35 cellular contexts compared by ENCODE assay signal in genomic region chr3:82761858-82762257, GRCh38.
DNase-seq lines count a peak whose midpoint lies in the region; ATAC-seq, FAIRE-seq and TF ChIP-seq lines count a peak whose summit lies in the region.
"Had no signal": no experiment of that assay in that cellular context is flagged by ENCODE, and none has a peak within 500 bp of the region (broad histone marks: within the 10 kb centered on the region; RNA-seq: fewer than 3 reads in every experiment).

No MANE protein-coding gene starts in this region.

- TF ChIP-seq CTCF in body of pancreas (IDR thresholded peaks at IDR 0.05) (peak in 2 of 7 experiments; percentile 18 to 32), pancreas (IDR thresholded peaks at IDR 0.05) (no peak)
- no peak for TF ChIP-seq CTCF in CD8-positive, alpha-beta T cell (IDR thresholded peaks at IDR 0.05)

- H3K27ac ChIP-seq in body of pancreas = no peak overlapping the region
- H3K27ac ChIP-seq in pancreas = no peak overlapping the region
- no peak overlapping the region for H3K27ac ChIP-seq in CD8-positive, alpha-beta T cell (ENCODE audit: low read depth, low read length)
- H3K27ac ChIP-seq: 22Rv1; A549; BLaER1; BLaER1 treated with 17β-estradiol and CSF1 and Interleukin-3, amounts not matched to agents 10 nM and 100 nM; C4-2B had no signal

- H3K36me3 Mint-ChIP-seq in CD8-positive, alpha-beta T cell = no peaks in the 10 kb centered on the region
- H3K36me3 Mint-ChIP-seq: CD14-positive monocyte; CD4-positive, alpha-beta memory T cell; CD4-positive, CD25-positive, alpha-beta regulatory T cell; CD8-positive, alpha-beta memory T cell had no signal

- H3K4me1 ChIP-seq in body of pancreas (peaks cover 16% of the 10 kb centered on the region), pancreas (no peaks in the 10 kb centered on the region)
- H3K4me1 ChIP-seq in CD8-positive, alpha-beta T cell (ENCODE audit: insufficient read depth, low read length) = no peaks in the 10 kb centered on the region
- H3K4me1 ChIP-seq: A549; BE2C; BLaER1; BLaER1 treated with 17β-estradiol and CSF1 and Interleukin-3, amounts not matched to agents 10 nM and 100 nM; Caco-2 had no signal

- H3K36me3 ChIP-seq in body of pancreas (replicated peaks in 1 of 2; ENCODE audit: insufficient read depth in 1 of 2, low read depth in 2 of 2) (no peaks in the 10 kb centered on the region), pancreas (no peaks in the 10 kb centered on the region)
- H3K36me3 ChIP-seq in CD8-positive, alpha-beta T cell (ENCODE audit: insufficient read depth, low read length) = no peaks in the 10 kb centered on the region
- H3K36me3 ChIP-seq: BE2C; BLaER1; BLaER1 treated with 17β-estradiol and CSF1 and Interleukin-3, amounts not matched to agents 10 nM and 100 nM had no signal

- 33 to 50% methylated on average over 1 of the region's 1 CpG for WGBS in body of pancreas, 2 donors
- WGBS in pancreas, 2 donors = 19 to 42% methylated on average over 1 of the region's 1 CpG

- FAIRE-seq in pancreas (lab: Jason Lieb, UNC) = no peak
- FAIRE-seq: A204.1, A549, D721Med had no signal

- H3K4me3 Mint-ChIP-seq in CD8-positive, alpha-beta T cell = no peak overlapping the region
- H3K4me3 Mint-ChIP-seq: B cell; CD14-positive monocyte; CD4-positive, alpha-beta memory T cell; CD4-positive, alpha-beta T cell; CD4-positive, CD25-positive, alpha-beta regulatory T cell; CD8-positive, alpha-beta memory T cell had no signal

- DNase-seq in NCI-H146 (lab: John Stamatoyannopoulos, UW) (peak; percentile 56), NCI-H146 treated with DMSO at 0.1 percent for 48 hours (lab: John Stamatoyannopoulos, UW; ENCODE audit: unreplicated experiment) (peak; percentile 23), body of pancreas (peak in 2 of 4 donors; percentile 24 to 48), pancreas (peak in 1 of 6 donors; percentile 10)
- no peak for DNase-seq in CD8-positive, alpha-beta T cell
- DNase-seq: 8988T; ACHN; AML-193; BE2C; C1 segment of cervical spinal cord; Caco-2; Calu3; CD4-positive, alpha-beta memory T cell; CD4-positive, alpha-beta T cell; CD4-positive, CD25-positive, alpha-beta regulatory T cell; CD8-positive, alpha-beta memory T cell; DMS 273 treated with DMSO at 0.1 percent for 48 hours; DMS153; DMS53; DMS79; DMS79 treated with DMSO at 0.1 percent for 48 hours; DND-41; EL had no signal

- POLR2A ChIA-PET in CD8-positive, alpha-beta T cell (lab: Charles Lee) = no interaction called here

- intact Hi-C loops in body of pancreas (cut with DNase I) = no loop called here
- intact Hi-C loops in pancreas (cut with DNase I) = no loop called here
- intact Hi-C loops in CD8-positive, alpha-beta T cell (cut with DNase I, micrococcal nuclease) = no loop called here

- H3K27ac Mint-ChIP-seq in CD8-positive, alpha-beta T cell = no peak overlapping the region
- H3K27ac Mint-ChIP-seq: B cell; CD14-positive monocyte; CD4-positive, alpha-beta memory T cell; CD4-positive, alpha-beta T cell; CD4-positive, CD25-positive, alpha-beta regulatory T cell; CD8-positive, alpha-beta memory T cell had no signal

- ATAC-seq in body of pancreas (peak; percentile 75), pancreas (peak; percentile 83 to 97 (median 92)), GM19023 (IDR thresholded peaks at IDR 0.05; ENCODE audit: unreplicated experiment) (no peak), HG02970 (IDR thresholded peaks at IDR 0.05; ENCODE audit: low FRiP score, unreplicated experiment) (no peak), HG03571 (IDR thresholded peaks at IDR 0.05; ENCODE audit: unreplicated experiment) (no peak)
- no peak for ATAC-seq in CD8-positive, alpha-beta T cell
- ATAC-seq: A549 had no signal

- H3K4me3 ChIP-seq in body of pancreas (no peak overlapping the region), pancreas (no peak overlapping the region)
- H3K4me3 ChIP-seq in CD8-positive, alpha-beta T cell (ENCODE audit: low read depth, low read length) = no peak overlapping the region
- H3K4me3 ChIP-seq: A549; BLaER1; BLaER1 treated with 17β-estradiol and CSF1 and Interleukin-3, amounts not matched to agents 10 nM and 100 nM had no signal

- TF ChIP-seq POLR2A in body of pancreas (IDR thresholded peaks at IDR 0.05) = no peak

- peaks cover 4% of the 10 kb centered on the region for H3K9me3 Mint-ChIP-seq in CD8-positive, alpha-beta T cell

- no peaks in the 10 kb centered on the region for H3K4me1 Mint-ChIP-seq in CD8-positive, alpha-beta T cell (ENCODE audit: low read depth)
- H3K4me1 Mint-ChIP-seq: B cell; CD14-positive monocyte; CD4-positive, alpha-beta memory T cell; CD4-positive, CD25-positive, alpha-beta regulatory T cell; CD8-positive, alpha-beta memory T cell had no signal

- H3K27me3 ChIP-seq in body of pancreas (no peaks in the 10 kb centered on the region), pancreas (no peaks in the 10 kb centered on the region)
- no peaks in the 10 kb centered on the region for H3K27me3 ChIP-seq in CD8-positive, alpha-beta T cell (ENCODE audit: insufficient read depth, low read length)
- H3K27me3 ChIP-seq: BE2C; BLaER1; BLaER1 treated with 17β-estradiol and CSF1 and Interleukin-3, amounts not matched to agents 10 nM and 100 nM had no signal

- no peaks in the 10 kb centered on the region for H3K9me3 ChIP-seq in body of pancreas
- H3K9me3 ChIP-seq in pancreas = no peaks in the 10 kb centered on the region
- no peaks in the 10 kb centered on the region for H3K9me3 ChIP-seq in CD8-positive, alpha-beta T cell (ENCODE audit: low read length)
- H3K9me3 ChIP-seq: A549; BE2C; BLaER1; BLaER1 treated with 17β-estradiol and CSF1 and Interleukin-3, amounts not matched to agents 10 nM and 100 nM; Caco-2 had no signal

- no peaks in the 10 kb centered on the region for H3K27me3 Mint-ChIP-seq in CD8-positive, alpha-beta T cell (ENCODE audit: low read depth)
- H3K27me3 Mint-ChIP-seq: B cell; CD4-positive, alpha-beta memory T cell; CD4-positive, alpha-beta T cell; CD4-positive, CD25-positive, alpha-beta regulatory T cell; CD8-positive, alpha-beta memory T cell had no signal

- CTCF ChIA-PET in CD8-positive, alpha-beta T cell (lab: Charles Lee) = no interaction called here

Comparison
In these comparisons a context has a peak if more than half of its experiments do, and no peak if none do; other contexts are left out.
1. DNase-seq: peak in NCI-H146 (single experiment) and NCI-H146 treated with DMSO at 0.1 percent for 48 hours (single experiment); none in CD8-positive, alpha-beta T cell (0 of 7).
2. ATAC-seq: peak in body of pancreas (single experiment) and pancreas (4 of 4); none in GM19023 (single experiment), CD8-positive, alpha-beta T cell (single experiment), HG02970 (single experiment) and HG03571 (single experiment).